Comparison of ENCODE assay signal across 10 cellular contexts in genomic region chr6:108946695-108947094, GRCh38.
A peak's percentile ranks its signal among the peaks of the same experiment; 100 is the strongest.
DNase-seq lines count a peak whose midpoint lies in the region; ATAC-seq and TF ChIP-seq lines count a peak whose summit lies in the region.
"Had no signal": no experiment of that assay in that cellular context is flagged by ENCODE, and none has a peak within 500 bp of the region (broad histone marks: within the 10 kb centered on the region; RNA-seq: fewer than 3 reads in every experiment).

No MANE protein-coding gene starts in this region.

- H3K27me3 ChIP-seq in osteoblast (ENCODE audit: insufficient read depth, low read length) (no peaks in the 10 kb centered on the region), Caco-2 (replicated peaks; ENCODE audit: control insufficient read depth, insufficient read depth, low read length) (no peaks in the 10 kb centered on the region)

- CTCF ChIA-PET in Caco-2 (lab: Charles Lee): no interaction called here

- no peak overlapping the region for H3K4me3 Mint-ChIP-seq in natural killer cell
- H3K4me3 Mint-ChIP-seq in natural killer cell treated with Interleukin-12 subunit alpha and Interleukin-12 subunit beta and Interleukin-15 and Interleukin-18, amount 100 ng/mL, for 72 hours: no peak overlapping the region
- no peak overlapping the region for H3K4me3 Mint-ChIP-seq in Caco-2 (ENCODE audit: unreplicated experiment)

- DNase-seq in natural killer cell (no peak), fibroblast of the aortic adventitia (ENCODE audit: low read depth) (peak; percentile 76), osteoblast (ENCODE audit: insufficient read length, low spot score, missing footprints) (peak; percentile 32), posterior cingulate gyrus (no peak), cerebellum (ENCODE audit: low spot score) (no peak), Caco-2 (no peak)
- DNase-seq in natural killer cell treated with Interleukin-12 subunit alpha and Interleukin-12 subunit beta and Interleukin-15 and Interleukin-18, amount 100 ng/mL, for 72 hours (ENCODE audit: low spot score): no peak
- DNase-seq: Karpas-422 had no signal

- H3K4me3 ChIP-seq in fibroblast of the aortic adventitia (ENCODE audit: low read depth, low read length) (no peak overlapping the region), osteoblast (ENCODE audit: insufficient read depth, low read length) (no peak overlapping the region), Caco-2 (ENCODE audit: low read depth, low read length) (no peak overlapping the region)
- H3K4me3 ChIP-seq: GM12878 had no signal

- H3K79me2 ChIP-seq in osteoblast (ENCODE audit: insufficient read depth, low read length): no peaks in the 10 kb centered on the region

- H3K9me3 ChIP-seq in osteoblast (ENCODE audit: low read depth, low read length): no peaks in the 10 kb centered on the region
- no peaks in the 10 kb centered on the region for H3K9me3 ChIP-seq in Caco-2

- BruUV-seq in Caco-2 (replicated peaks; lab: Mats Ljungman, UMichigan): no TSS peak

- H3K9me3 Mint-ChIP-seq in natural killer cell (no peaks in the 10 kb centered on the region), Caco-2 (ENCODE audit: unreplicated experiment) (no peaks in the 10 kb centered on the region)
- H3K9me3 Mint-ChIP-seq in natural killer cell treated with Interleukin-12 subunit alpha and Interleukin-12 subunit beta and Interleukin-15 and Interleukin-18, amount 100 ng/mL, for 72 hours: no peaks in the 10 kb centered on the region

- no peaks in the 10 kb centered on the region for H4K20me1 ChIP-seq in osteoblast (ENCODE audit: insufficient read depth, low read length)

- no peak overlapping the region for H2AFZ ChIP-seq in osteoblast (ENCODE audit: low read length)

- ATAC-seq in natural killer cell: no peak
- ATAC-seq in natural killer cell treated with Interleukin-12 subunit alpha and Interleukin-12 subunit beta and Interleukin-15 and Interleukin-18, amount 100 ng/mL, for 72 hours: no peak
- ATAC-seq in HG02623 (IDR thresholded peaks at IDR 0.05; ENCODE audit: unreplicated experiment): no peak
- ATAC-seq: GM12878 had no signal

- H3K36me3 Mint-ChIP-seq in natural killer cell (no peaks in the 10 kb centered on the region), Caco-2 (ENCODE audit: insufficient read depth, unreplicated experiment) (no peaks in the 10 kb centered on the region)
- no peaks in the 10 kb centered on the region for H3K36me3 Mint-ChIP-seq in natural killer cell treated with Interleukin-12 subunit alpha and Interleukin-12 subunit beta and Interleukin-15 and Interleukin-18, amount 100 ng/mL, for 72 hours

- H3K27ac Mint-ChIP-seq in natural killer cell: peak overlapping the region; percentile 1 to 20
- H3K27ac Mint-ChIP-seq in natural killer cell treated with Interleukin-12 subunit alpha and Interleukin-12 subunit beta and Interleukin-15 and Interleukin-18, amount 100 ng/mL, for 72 hours: peak overlapping the region in 1 of 2 donors; percentile 1
- H3K27ac Mint-ChIP-seq in Caco-2 (ENCODE audit: unreplicated experiment): no peak overlapping the region

- H3K4me1 Mint-ChIP-seq in natural killer cell (peaks cover 38 to 41% of the 10 kb centered on the region in 2 donors), Caco-2 (ENCODE audit: low read depth, unreplicated experiment) (peaks cover 7% of the 10 kb centered on the region)
- H3K4me1 Mint-ChIP-seq in natural killer cell treated with Interleukin-12 subunit alpha and Interleukin-12 subunit beta and Interleukin-15 and Interleukin-18, amount 100 ng/mL, for 72 hours (ENCODE audit: low read depth in 2 of 2): peaks cover 19 to 33% of the 10 kb centered on the region in 2 donors

- H3K27me3 Mint-ChIP-seq in natural killer cell (ENCODE audit: low read depth in 2 of 2) (no peaks in the 10 kb centered on the region), Caco-2 (ENCODE audit: insufficient read depth, unreplicated experiment) (no peaks in the 10 kb centered on the region)
- no peaks in the 10 kb centered on the region for H3K27me3 Mint-ChIP-seq in natural killer cell treated with Interleukin-12 subunit alpha and Interleukin-12 subunit beta and Interleukin-15 and Interleukin-18, amount 100 ng/mL, for 72 hours

- peak overlapping the region; percentile 14 for H3K4me2 ChIP-seq in osteoblast (ENCODE audit: insufficient read depth, low read length)

- H3K36me3 ChIP-seq in osteoblast (ENCODE audit: insufficient read depth, low read length) (no peaks in the 10 kb centered on the region), Caco-2 (ENCODE audit: control insufficient read depth, insufficient read depth, low read length) (no peaks in the 10 kb centered on the region)

- peak overlapping the region; percentile 92 for H3K27ac ChIP-seq in osteoblast (ENCODE audit: low read depth, low read length)

- intact Hi-C loops in natural killer cell (cut with micrococcal nuclease) (no loop called here), posterior cingulate gyrus (cut with DNase I) (no loop called here), Caco-2 (cut with micrococcal nuclease; ENCODE audit: unreplicated experiment) (no loop called here)

- TF ChIP-seq CTCF in natural killer cell (IDR thresholded peaks at IDR 0.05): no peak
- TF ChIP-seq CTCF in fibroblast of the aortic adventitia (IDR thresholded peaks at IDR 0.05; ENCODE audit: insufficient read depth, low read length): no peak
- no peak for TF ChIP-seq CTCF in osteoblast (IDR thresholded peaks at IDR 0.05; ENCODE audit: extremely low read depth, low read depth, low read length)
- TF ChIP-seq CTCF in Caco-2 (IDR thresholded peaks at IDR 0.05; ENCODE audit: insufficient read depth in 1 of 2, low read depth in 1 of 2, low read length in 1 of 2, severe bottlenecking in 1 of 2, unreplicated experiment in 1 of 2): no peak

- H3K4me1 ChIP-seq in osteoblast (ENCODE audit: insufficient read depth, low read length) (peaks cover 45% of the 10 kb centered on the region), Caco-2 (peaks cover 20% of the 10 kb centered on the region)

- POLR2A ChIA-PET in Caco-2 (lab: Charles Lee): no interaction called here

Comparison
In these comparisons a context has a peak if more than half of its experiments do, and no peak if none do; other contexts are left out.
1. DNase-seq: peak in fibroblast of the aortic adventitia (single experiment) and osteoblast (single experiment); none in natural killer cell (single experiment), natural killer cell treated with Interleukin-12 subunit alpha and Interleukin-12 subunit beta and Interleukin-15 and Interleukin-18, amount 100 ng/mL, for 72 hours (single experiment), posterior cingulate gyrus (0 of 10), cerebellum (single experiment) and Caco-2 (0 of 2).